Comparison of ENCODE assay signal across 14 cellular contexts in the genomic region with DNA sequence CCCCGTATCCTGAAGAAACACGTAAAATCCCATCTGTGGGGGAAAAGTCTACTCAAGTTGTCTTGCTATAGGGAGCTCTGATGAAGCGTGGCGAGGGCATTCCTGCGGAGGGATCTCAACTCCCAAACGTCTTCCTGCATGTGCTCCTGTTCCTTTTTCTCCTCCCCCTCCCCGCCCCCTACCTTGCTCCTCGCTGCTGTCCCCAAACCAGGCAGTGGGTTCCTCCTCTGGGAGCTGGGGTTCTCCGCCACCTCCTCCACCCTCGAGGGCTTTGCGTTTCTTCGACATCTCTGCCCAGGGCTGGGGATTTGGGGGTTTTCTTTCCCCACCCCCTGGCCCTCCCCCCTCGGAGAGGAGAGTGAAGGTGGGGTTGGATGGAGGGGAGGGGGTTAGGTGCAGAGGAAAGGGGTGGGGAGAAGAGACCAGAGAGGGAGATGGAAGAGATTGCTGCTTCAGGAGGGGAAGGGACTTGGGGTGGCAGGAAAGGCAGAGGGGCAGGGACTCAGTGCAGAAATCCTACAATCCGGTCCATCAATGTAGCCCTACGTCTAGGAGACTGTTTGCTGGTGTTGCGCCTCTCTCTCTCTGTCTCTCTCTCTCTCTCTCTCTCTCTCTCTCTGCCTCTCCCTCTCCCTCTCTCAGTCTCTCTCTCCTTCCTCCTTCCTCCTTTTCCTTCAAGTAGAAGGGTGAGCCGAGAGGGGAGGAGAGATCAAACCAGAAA.
DNase-seq lines count a peak whose midpoint lies in the region; ATAC-seq and TF ChIP-seq lines count a peak whose summit lies in the region.
"Had no signal": no experiment of that assay in that cellular context is flagged by ENCODE, and none has a peak within 500 bp of the region (broad histone marks: within the 10 kb centered on the region; RNA-seq: fewer than 3 reads in every experiment).

No MANE protein-coding gene starts in this region.

- H3K36me3 ChIP-seq in iPS-20b (ENCODE audit: insufficient read depth, low read depth, low read length) = no peaks in the 10 kb centered on the region
- no peaks in the 10 kb centered on the region for H3K36me3 ChIP-seq in suprapubic skin
- H3K36me3 ChIP-seq: neutrophil, upper lobe of right lung had no signal

- no peak overlapping the region for H3K9ac ChIP-seq in iPS-20b (ENCODE audit: low read depth, low read length)

- no peak overlapping the region for H3K27ac ChIP-seq in iPS-20b (ENCODE audit: low read length)
- H3K27ac ChIP-seq in suprapubic skin = no peak overlapping the region
- H3K27ac ChIP-seq: neutrophil, upper lobe of right lung, VCaP had no signal

- H3K4me3 ChIP-seq in cardiac fibroblast (replicated peaks in 1 of 2; ENCODE audit: low read depth in 2 of 2, low read length in 2 of 2) = peak overlapping the region; percentile 51 to 59
- H3K4me3 ChIP-seq in iPS-20b (ENCODE audit: low read length) = peak overlapping the region; percentile 77; the same call in 1 of the 2 replicates
- H3K4me3 ChIP-seq in suprapubic skin = peak overlapping the region; percentile 48
- H3K4me3 ChIP-seq: upper lobe of right lung had no signal

- intact Hi-C loops in Right ventricle myocardium inferior (cut with DNase I) (loop anchor here (5.0 kb wide), 2 partner anchors 99 to 111 kb away; no protein-coding TSS in a partner anchor), left cardiac atrium (cut with DNase I) (loop anchor here in 1 of 2 donors (10.0 kb wide), 1 partner anchor 91 kb away; no protein-coding TSS in a partner anchor)

- peaks cover 91% of the 10 kb centered on the region for H3K27me3 ChIP-seq in iPS-20b (ENCODE audit: insufficient read depth, low read length)
- H3K27me3 ChIP-seq in suprapubic skin = peaks cover 51% of the 10 kb centered on the region

- 13% methylated on average over 17 of the region's 17 CpGs for WGBS in suprapubic skin

- DNase-seq in Right ventricle myocardium inferior (ENCODE audit: missing footprints) (no peak), left cardiac atrium (no peak), cardiac fibroblast (ENCODE audit: low read depth in 2 of 2) (no peak), suprapubic skin (ENCODE audit: low spot score in 2 of 2) (no peak), AG08396 (ENCODE audit: low spot score) (no peak), mucosa of gallbladder (ENCODE audit: low spot score) (no peak), mesenteric fat pad (ENCODE audit: low spot score) (no peak)
- DNase-seq: activated naive CD4-positive, alpha-beta T cell treated with anti-CD3 and anti-CD28 coated beads, Interleukin-2, amount 50 U/mL, for 16 hours; cortex of kidney; NCI-H2107; upper lobe of right lung had no signal

- TF ChIP-seq EP300 in suprapubic skin (IDR thresholded peaks at IDR 0.05) = no peak

- no peaks in the 10 kb centered on the region for H3K9me3 ChIP-seq in iPS-20b (ENCODE audit: insufficient read depth, low read depth, low read length)
- no peaks in the 10 kb centered on the region for H3K9me3 ChIP-seq in suprapubic skin
- H3K9me3 ChIP-seq: neutrophil, upper lobe of right lung had no signal

- no peak for TF ChIP-seq POLR2A in suprapubic skin (IDR thresholded peaks at IDR 0.05)

- H3K4me1 ChIP-seq in iPS-20b (ENCODE audit: insufficient read depth, low read length) (peaks cover 9% of the 10 kb centered on the region; the same call in 1 of the 2 replicates), suprapubic skin (peaks cover 13% of the 10 kb centered on the region)

- no peak for TF ChIP-seq CTCF in cardiac fibroblast (IDR thresholded peaks at IDR 0.05; ENCODE audit: low read depth, low read length)
- TF ChIP-seq CTCF in suprapubic skin (IDR thresholded peaks at IDR 0.05) = no peak

- ATAC-seq in Right ventricle myocardium inferior (peak; percentile 0), left cardiac atrium (no peak)
- ATAC-seq: upper lobe of right lung had no signal
